In genomic region chr7:31465285-31465684, GRCh38 we compare ENCODE assay signal across 20 cellular contexts. TPM values are rescaled to one million over a fixed set of nuclear protein-coding genes. Genes with fewer than 3 reads are reported as not detected.
DNase-seq lines count a peak whose midpoint lies in the region; ATAC-seq, FAIRE-seq and TF ChIP-seq lines count a peak whose summit lies in the region.
"Had no signal": no experiment of that assay in that cellular context is flagged by ENCODE, and none has a peak within 500 bp of the region (broad histone marks: within the 10 kb centered on the region; RNA-seq: fewer than 3 reads in every experiment).

No MANE protein-coding gene starts in this region.

- peaks cover 40% of the 10 kb centered on the region for H3K27me3 ChIP-seq in HUES48 (ENCODE audit: control insufficient read depth, insufficient read depth, low read length)
- H3K27me3 ChIP-seq in H1 (replicated peaks in 1 of 4; ENCODE audit: control insufficient read depth in 3 of 4, extremely low read depth in 1 of 4, insufficient read depth in 3 of 4, low read length in 3 of 4), result peaks cover 0 to 9% (median 3%) of the 10 kb centered on the region in 4 experiments; a peak in 4 of 7 replicates
- H3K27me3 ChIP-seq: BLaER1 treated with 17β-estradiol and CSF1 and Interleukin-3, amounts not matched to agents 10 nM and 100 nM had no signal

- peaks cover 33% of the 10 kb centered on the region for H3K4me1 ChIP-seq in A549
- H3K4me1 ChIP-seq in HUES48 (ENCODE audit: control insufficient read depth, insufficient read depth, low read length), result peaks cover 24% of the 10 kb centered on the region
- peaks cover 0 to 14% (median 7%) of the 10 kb centered on the region in 4 experiments; a peak in 5 of 7 replicates for H3K4me1 ChIP-seq in H1 (replicated peaks in 1 of 4; ENCODE audit: control insufficient read depth in 3 of 4, insufficient read depth in 4 of 4, low read length in 3 of 4)

- peaks cover 38% of the 10 kb centered on the region for H3K27me3 Mint-ChIP-seq in type B pancreatic cell

- no peaks in the 10 kb centered on the region for H4K20me1 ChIP-seq in H1 (replicated peaks in 1 of 2; ENCODE audit: control insufficient read depth in 1 of 2, insufficient read depth in 2 of 2, low read length in 2 of 2)
- H4K20me1 ChIP-seq: BLaER1 treated with 17β-estradiol and CSF1 and Interleukin-3, amounts not matched to agents 10 nM and 100 nM had no signal

- H3K79me2 ChIP-seq in H1 (ENCODE audit: control insufficient read depth in 1 of 2, insufficient read depth in 2 of 2, low read length in 2 of 2), result no peaks in the 10 kb centered on the region

- peak overlapping the region; percentile 77 for H2BK120ac ChIP-seq in H1 (replicated peaks; ENCODE audit: low read depth, low read length)

- H3K4me2 ChIP-seq in A549 (peak overlapping the region; percentile 45), H1 (ENCODE audit: insufficient read depth in 1 of 2, low read depth in 2 of 2, low read length in 2 of 2) (peak overlapping the region in 1 of 2 experiments; percentile 20; a peak in 2 of 4 replicates)
- H3K4me2 ChIP-seq: BLaER1 treated with 17β-estradiol and CSF1 and Interleukin-3, amounts not matched to agents 10 nM and 100 nM had no signal

- no peaks in the 10 kb centered on the region for H3K9me3 Mint-ChIP-seq in type B pancreatic cell

- 71% methylated on average over 3 of the region's 3 CpGs for WGBS in A549 (ENCODE audit: missing lambda C conversion rate)
- WGBS in H1 (ENCODE audit: extremely low coverage in 1 of 2, insufficient coverage in 1 of 2, insufficient read length in 1 of 2, insufficient replicate concordance in 2 of 2, low coverage in 1 of 2, low lambda C conversion rate in 2 of 2, missing lambda C conversion rate in 1 of 2), 2 experiments, result 78% methylated on average over 3 of the region's 3 CpGs; no CpG with 5 or more reads in 1 of the 2 experiments

- FAIRE-seq in A549 (lab: Jason Lieb, UNC) (no peak), H1 (lab: Jason Lieb, UNC) (no peak)

- no peak overlapping the region for H3K4ac ChIP-seq in H1 (replicated peaks; ENCODE audit: insufficient read length, low read depth, low read length)

- H2AK5ac ChIP-seq in H1 (ENCODE audit: low read depth, low read length), result peak overlapping the region; percentile 89; the same call in 1 of the 2 replicates

- H3K4me3 ChIP-seq in A549 (no peak overlapping the region), HUES48 (ENCODE audit: low read depth, low read length) (no peak overlapping the region), H1 (ENCODE audit: extremely low read depth in 1 of 4, insufficient read depth in 2 of 4, low read depth in 3 of 4, low read length in 4 of 4) (peak overlapping the region in 1 of 4 experiments; percentile 23; a peak in 1 of 8 replicates)
- H3K4me3 ChIP-seq: BLaER1 treated with 17β-estradiol and CSF1 and Interleukin-3, amounts not matched to agents 10 nM and 100 nM had no signal

- no peak overlapping the region for H4K8ac ChIP-seq in H1 (ENCODE audit: extremely low read depth, insufficient read depth, low read length)

- H3K23ac ChIP-seq in H1 (ENCODE audit: insufficient read length), result no peak overlapping the region

- H3K4me3 Mint-ChIP-seq in type B pancreatic cell, result no peak overlapping the region

- H2BK15ac ChIP-seq in H1 (ENCODE audit: low read length), result no peak overlapping the region

- CTCF ChIA-PET in A549 (lab: Yijun Ruan, JAX), result interaction anchor here (1.6 to 4.7 kb wide), 4 partner anchors 11 to 23 kb away, joined by 3 to 28 read pairs (median 10); no protein-coding TSS in a partner anchor
- CTCF ChIA-PET in H1 (lab: Charles Lee; ENCODE audit: partially characterized antibody), result interaction anchor here (0.8 to 2.9 kb wide), 8 partner anchors 10 to 168 kb away, joined by 3 to 33 read pairs (median 4); no protein-coding TSS in a partner anchor

- H3K4me1 Mint-ChIP-seq in type B pancreatic cell (ENCODE audit: unreplicated experiment), result no peaks in the 10 kb centered on the region

- no peaks in the 10 kb centered on the region for H3K79me1 ChIP-seq in H1 (ENCODE audit: low read depth, low read length)

- TF ChIP-seq EP300 in A549 (IDR thresholded peaks at IDR 0.05) (no peak), H1 (IDR thresholded peaks at IDR 0.05; ENCODE audit: borderline replicate concordance in 1 of 2, low read depth in 2 of 2, low read length in 2 of 2) (no peak)

- H3K23me2 ChIP-seq in H1 (ENCODE audit: low read depth, low read length), result no peaks in the 10 kb centered on the region

- no peak overlapping the region for H3K56ac ChIP-seq in H1 (replicated peaks; ENCODE audit: insufficient read length, low read depth, low read length)

- peak overlapping the region; percentile 94 for H2BK20ac ChIP-seq in H1 (ENCODE audit: low read length)

- no peak for TF ChIP-seq POLR2A in A549 (IDR thresholded peaks at IDR 0.05; ENCODE audit: low read length)
- no peak for TF ChIP-seq POLR2A in H1 (IDR thresholded peaks at IDR 0.05; ENCODE audit: control extremely low read depth in 1 of 2, low read depth in 2 of 2, low read length in 2 of 2)

- H2AFZ ChIP-seq in H1 (ENCODE audit: low read length), result no peak overlapping the region

- peak overlapping the region; percentile 95 for H3K18ac ChIP-seq in H1 (ENCODE audit: extremely low read depth, low read length)

- peak overlapping the region; percentile 99 for H2BK12ac ChIP-seq in H1 (ENCODE audit: low read depth, low read length)

- H4K91ac ChIP-seq in H1 (replicated peaks; ENCODE audit: insufficient read length, low read length), result peak overlapping the region; percentile 75

- no peaks in the 10 kb centered on the region for H3K36me3 ChIP-seq in HUES48 (ENCODE audit: control insufficient read depth, insufficient read depth, low read length)
- H3K36me3 ChIP-seq in H1 (ENCODE audit: control insufficient read depth in 2 of 4, insufficient read depth in 4 of 4, low read length in 3 of 4), result no peaks in the 10 kb centered on the region
- H3K36me3 ChIP-seq: BLaER1 treated with 17β-estradiol and CSF1 and Interleukin-3, amounts not matched to agents 10 nM and 100 nM had no signal

- H3K27ac Mint-ChIP-seq in type B pancreatic cell, result no peak overlapping the region

- peak overlapping the region in 1 of 2 experiments; percentile 54; a peak in 4 of 6 replicates for H3K27ac ChIP-seq in A549
- H3K27ac ChIP-seq in HUES48 (ENCODE audit: low read depth, low read length), result peak overlapping the region; percentile 72
- no peak overlapping the region for H3K27ac ChIP-seq in H1 (ENCODE audit: low read depth, low read length)
- H3K27ac ChIP-seq: BLaER1 treated with 17β-estradiol and CSF1 and Interleukin-3, amounts not matched to agents 10 nM and 100 nM had no signal

- POLR2A ChIA-PET in A549 (lab: Yijun Ruan, JAX), result interaction anchor here (0.6 kb wide), 1 partner anchor 15 kb away, joined by 3 read pairs; no protein-coding TSS in a partner anchor
- POLR2A ChIA-PET in H1 (lab: Charles Lee; ENCODE audit: partially characterized antibody), result interaction anchor here (1.3 to 2.0 kb wide), 3 partner anchors 9 to 13 kb away, joined by 4 to 8 read pairs (median 8); no protein-coding TSS in a partner anchor

- no peak for DNase-seq in A549 (ENCODE audit: low read depth in 1 of 2, low spot score in 1 of 2)
- no peak for DNase-seq in H1 (ENCODE audit: low read depth in 1 of 2, low spot score in 2 of 2)
- DNase-seq in type B pancreatic cell (ENCODE audit: extremely low spot score, unreplicated experiment), result no peak
- no peak for DNase-seq in NCI-H526 (lab: John Stamatoyannopoulos, UW)
- DNase-seq in hepatic stellate cell (ENCODE audit: low spot score), result no peak
- DNase-seq in GOT3 (lab: John Stamatoyannopoulos, UW), result no peak
- DNase-seq: 8988T, IMR-90, Karpas-422, MM.1S, NCI-H187, NCI-H345, NCI-H526 treated with DMSO at 0.1 percent for 48 hours, SHP77 treated with DMSO at 0.1 percent for 48 hours, T-helper 1 cell had no signal

- TF ChIP-seq CTCF in A549 (IDR thresholded peaks at IDR 0.05) (no peak), H1 (IDR thresholded peaks at IDR 0.05; ENCODE audit: control extremely low read depth in 1 of 3, insufficient read depth in 1 of 3, low read depth in 1 of 3, low read length in 3 of 3) (no peak), type B pancreatic cell (conservative IDR thresholded peaks at IDR 0.05) (no peak)

- H3K9ac ChIP-seq in HUES48 (ENCODE audit: low read depth, low read length) (no peak overlapping the region), H1 (replicated peaks in 1 of 4; ENCODE audit: extremely low read depth in 1 of 4, low read depth in 3 of 4, low read length in 3 of 4) (no peak overlapping the region)
- H3K9ac ChIP-seq: BLaER1 treated with 17β-estradiol and CSF1 and Interleukin-3, amounts not matched to agents 10 nM and 100 nM had no signal

- no peaks in the 10 kb centered on the region for H3K36me3 Mint-ChIP-seq in type B pancreatic cell

- H3K9me3 ChIP-seq in A549, result no peaks in the 10 kb centered on the region
- no peaks in the 10 kb centered on the region for H3K9me3 ChIP-seq in HUES48 (ENCODE audit: control insufficient read depth, insufficient read depth, low read length)
- no peaks in the 10 kb centered on the region for H3K9me3 ChIP-seq in H1 (ENCODE audit: insufficient read depth in 2 of 2, low read depth in 1 of 2, low read length in 1 of 2)
- H3K9me3 ChIP-seq: BLaER1 treated with 17β-estradiol and CSF1 and Interleukin-3, amounts not matched to agents 10 nM and 100 nM had no signal

- H3K14ac ChIP-seq in H1 (ENCODE audit: insufficient read length), result no peak overlapping the region

- peak in 1 of 2 experiments; percentile 32; a peak in 1 of 6 replicates for ATAC-seq in A549
- peak; percentile 51 for ATAC-seq in GM18867 (IDR thresholded peaks at IDR 0.05; ENCODE audit: unreplicated experiment)
- ATAC-seq: SK-N-SH treated with all-trans-retinoic acid at 6 μM for 48 hours had no signal

- peak overlapping the region; percentile 66; the same call in 1 of the 2 replicates for H2BK5ac ChIP-seq in H1 (ENCODE audit: low read depth, low read length)

- TF ChIP-seq RAD21 in A549 (conservative IDR thresholded peaks at IDR 0.05 in 1 of 2, IDR thresholded peaks at IDR 0.05 in 1 of 2) (no peak), H1 (IDR thresholded peaks at IDR 0.05 in 1 of 2, conservative IDR thresholded peaks at IDR 0.05 in 1 of 2; ENCODE audit: low read depth in 2 of 2, low read length in 2 of 2) (no peak)

- no peak overlapping the region for H4K5ac ChIP-seq in H1 (ENCODE audit: insufficient read length, low read depth, low read length)

RNA-seq across cellular contexts. Expression of gene ITPRID1, which starts 48.6 kb away (rescaled TPM):
- polyA plus RNA-seq in A549 (2011; rRNA removed), result not detected in 2 replicates
- polyA plus RNA-seq in A549 (2012; cell fraction: cytosol; rRNA removed), result not detected in 2 replicates
- not detected in 2 replicates for polyA plus RNA-seq in A549 (2012; cell fraction: nucleus; rRNA removed)
- polyA plus RNA-seq in A549 (2017; fragmentation: RNase III; extraction: RNeasy Plus Mini Kit Qiagen cat#74134 plus additional on column Dnase treatment), result not detected in 3 replicates
- not detected in 2 replicates for polyA minus RNA-seq in A549 (2011; rRNA and poly(A)+ RNA removed)
- 0.13 and 0.47 TPM in 2 replicates for total RNA-seq in H1 (2021; fragmentation: NEBNext Ultra II Directional; extraction: Animal tissue kit (Norgen Biotek cat#: 25700))
- polyA plus RNA-seq in H1 (2011; rRNA removed), result 0.03 and 0.09 TPM in 2 replicates
- polyA plus RNA-seq in H1 (2011; cell fraction: cytosol; rRNA removed), result 0.09 TPM
- 0.23 TPM for polyA plus RNA-seq in H1 (2011; cell fraction: nucleus; rRNA removed)
- polyA plus RNA-seq in H1 (2012, experiment 1 of 2), result 0.09 to 0.41 TPM (median 0.22 TPM) in 4 replicates
- not detected for polyA plus RNA-seq in H1 (2012, experiment 2 of 2)
- polyA plus RNA-seq in H1 (2013, experiment 1 of 2), result 0.45 TPM
- polyA plus RNA-seq in H1 (2013, experiment 2 of 2), result 0.48 TPM
- 0.41 and 0.57 TPM in 2 replicates for polyA minus RNA-seq in H1 (2011; rRNA and poly(A)+ RNA removed)
- polyA minus RNA-seq in H1 (2011; cell fraction: cytosol; rRNA and poly(A)+ RNA removed), result not detected
- 0.60 TPM for polyA minus RNA-seq in H1 (2011; cell fraction: nucleus; rRNA and poly(A)+ RNA removed)
- 0.07 and 0.14 TPM in 2 replicates for total RNA-seq in type B pancreatic cell (ENCODE audit: low replicate concordance)
- total RNA-seq: IMR-90, RPMI7951 had no signal
- polyA plus RNA-seq: IMR-90 had no signal

Comparison
In these comparisons a context has a peak if more than half of its experiments do, and no peak if none do; other contexts are left out.
1. Of the 18 proteins assayed by ChIP-seq in both H1 and A549: peak only in H1: MAX; only in A549: none; in both: none; in neither: 17.